Comparison of ENCODE assay signal across 8 cellular contexts in genomic region chr1:112358798-112359408, GRCh38. TPM values are rescaled to one million over a fixed set of nuclear protein-coding genes. Genes with fewer than 3 reads are reported as not detected.
DNase-seq lines count a peak whose midpoint lies in the region; ATAC-seq and FAIRE-seq lines count a peak whose summit lies in the region.

No MANE protein-coding gene starts in this region.

- CTCF ChIA-PET in T-cell (lab: Charles Lee) = interaction anchor here in 1 of 2 donors (0.6 to 1.1 kb wide), 2 partner anchors 108 to 1299 kb away, joined by 3 to 5 read pairs; no protein-coding TSS in a partner anchor

- POLR2A ChIA-PET in T-cell (lab: Charles Lee) = no interaction called here

- H3K4me1 Mint-ChIP-seq in activated T-helper 1 cell treated with anti-CD3 and anti-CD28 coated beads, Interleukin-12 subunit alpha, Interleukin-12 subunit beta, Interleukin-2, Interleukin-4 antibody, amounts not matched to agents 30 ng/mL and 10 ng/mL and 1 ng/mL, durations not matched to agents 14 hours and 24 hours and 36 hours (ENCODE audit: low read depth) = no peaks in the 10 kb centered on the region
- no peaks in the 10 kb centered on the region for H3K4me1 Mint-ChIP-seq in T-cell

- H3K27me3 Mint-ChIP-seq in activated T-helper 1 cell treated with anti-CD3 and anti-CD28 coated beads, Interleukin-12 subunit alpha, Interleukin-12 subunit beta, Interleukin-2, Interleukin-4 antibody, amounts not matched to agents 30 ng/mL and 10 ng/mL and 1 ng/mL, durations not matched to agents 14 hours and 24 hours and 36 hours (ENCODE audit: insufficient read depth) = peaks cover 28% of the 10 kb centered on the region
- peaks cover 38 to 41% of the 10 kb centered on the region in 2 donors for H3K27me3 Mint-ChIP-seq in T-cell

- peak; percentile 52 to 68 (median 59) for ATAC-seq in T-cell (replicated peaks in 1 of 4)
- peak; percentile 63 for ATAC-seq in left colon
- ATAC-seq in GM21367 (IDR thresholded peaks at IDR 0.05; ENCODE audit: unreplicated experiment) = no peak

- no peak overlapping the region for H3K27ac Mint-ChIP-seq in activated T-helper 1 cell treated with anti-CD3 and anti-CD28 coated beads, Interleukin-12 subunit alpha, Interleukin-12 subunit beta, Interleukin-2, Interleukin-4 antibody, amounts not matched to agents 30 ng/mL and 10 ng/mL and 1 ng/mL, durations not matched to agents 14 hours and 24 hours and 36 hours
- no peak overlapping the region for H3K27ac Mint-ChIP-seq in T-cell

- H3K27ac ChIP-seq in caudate nucleus (ENCODE audit: low read depth, low read length) = peak overlapping the region; percentile 31

- FAIRE-seq in HTR-8/SVneo (lab: Jason Lieb, UNC) = no peak

- intact Hi-C loops in activated T-helper 1 cell treated with anti-CD3 and anti-CD28 coated beads, Interleukin-12 subunit alpha, Interleukin-12 subunit beta, Interleukin-2, Interleukin-4 antibody, amounts not matched to agents 30 ng/mL and 10 ng/mL and 1 ng/mL, durations not matched to agents 14 hours and 24 hours and 36 hours (cut with micrococcal nuclease) = loop anchor here (1.0 kb wide), 2 partner anchors 10 to 255 kb away; no protein-coding TSS in a partner anchor
- intact Hi-C loops in left colon (cut with DNase I, micrococcal nuclease) = no loop called here

- H3K9me3 Mint-ChIP-seq in activated T-helper 1 cell treated with anti-CD3 and anti-CD28 coated beads, Interleukin-12 subunit alpha, Interleukin-12 subunit beta, Interleukin-2, Interleukin-4 antibody, amounts not matched to agents 30 ng/mL and 10 ng/mL and 1 ng/mL, durations not matched to agents 14 hours and 24 hours and 36 hours = no peaks in the 10 kb centered on the region
- no peaks in the 10 kb centered on the region for H3K9me3 Mint-ChIP-seq in T-cell

- DNase-seq in activated T-helper 1 cell treated with Interleukin-2 at 50 U/mL for 16 hours (ENCODE audit: low read depth) (peak; percentile 3), HTR-8/SVneo (ENCODE audit: insufficient read length, low spot score) (peak; percentile 25), T-cell (peak in 21 of 34 experiments; percentile 1 to 32 (median 22)), caudate nucleus (lab: John Stamatoyannopoulos, UW) (peak in 56 of 61 donors; percentile 8 to 70 (median 36)), left colon (peak; percentile 71 to 72)
- DNase-seq in activated T-helper 1 cell treated with anti-CD3 and anti-CD28 coated beads, Interleukin-12 subunit alpha, Interleukin-12 subunit beta, Interleukin-2, Interleukin-4 antibody, amounts not matched to agents 30 ng/mL and 10 ng/mL and 1 ng/mL, durations not matched to agents 14 hours and 24 hours and 36 hours (ENCODE audit: low spot score) = no peak
- DNase-seq in stimulated activated CD4-positive, alpha-beta T cell treated with anti-CD3 and anti-CD28 coated beads, Interleukin-15, amount 100 ng/mL, for 24 hours = peak; percentile 58

- no peaks in the 10 kb centered on the region for H3K36me3 Mint-ChIP-seq in activated T-helper 1 cell treated with anti-CD3 and anti-CD28 coated beads, Interleukin-12 subunit alpha, Interleukin-12 subunit beta, Interleukin-2, Interleukin-4 antibody, amounts not matched to agents 30 ng/mL and 10 ng/mL and 1 ng/mL, durations not matched to agents 14 hours and 24 hours and 36 hours (ENCODE audit: low read depth)
- no peaks in the 10 kb centered on the region for H3K36me3 Mint-ChIP-seq in T-cell

- no peak overlapping the region for H3K4me3 Mint-ChIP-seq in activated T-helper 1 cell treated with anti-CD3 and anti-CD28 coated beads, Interleukin-12 subunit alpha, Interleukin-12 subunit beta, Interleukin-2, Interleukin-4 antibody, amounts not matched to agents 30 ng/mL and 10 ng/mL and 1 ng/mL, durations not matched to agents 14 hours and 24 hours and 36 hours
- no peak overlapping the region for H3K4me3 Mint-ChIP-seq in T-cell

RNA-seq across cellular contexts. Expression of gene CTTNBP2NL, which starts 37.1 kb away (rescaled TPM):
- total RNA-seq in activated T-helper 1 cell treated with anti-CD3 and anti-CD28 coated beads, Interleukin-12 subunit alpha, Interleukin-12 subunit beta, Interleukin-2, Interleukin-4 antibody, amounts not matched to agents 30 ng/mL and 10 ng/mL and 1 ng/mL, durations not matched to agents 14 hours and 24 hours and 36 hours = 3.9 and 4.7 TPM in 2 replicates
- total RNA-seq in T-cell = 1 to 10 TPM in 1 of 5 donors, under 1 TPM in 4; 0.37 to 1.1 (median 0.51) TPM
- total RNA-seq in left colon = 10 to 100 TPM; 83.3 to 85.1 TPM

Comparison
In these comparisons a context has a peak if more than half of its experiments do, and no peak if none do; other contexts are left out.
1. RNA of gene CTTNBP2NL, which starts 37.1 kb away (total RNA-seq): 83.3 to 85.1 TPM in left colon; 3.9 to 4.7 TPM in activated T-helper 1 cell treated with anti-CD3 and anti-CD28 coated beads, Interleukin-12 subunit alpha, Interleukin-12 subunit beta, Interleukin-2, Interleukin-4 antibody, amounts not matched to agents 30 ng/mL and 10 ng/mL and 1 ng/mL, durations not matched to agents 14 hours and 24 hours and 36 hours and 0.37 to 1.1 TPM in T-cell; every median in the first group is over 10 times any median in the second.